29 cellular contexts compared by ENCODE assay signal in the genomic region with DNA sequence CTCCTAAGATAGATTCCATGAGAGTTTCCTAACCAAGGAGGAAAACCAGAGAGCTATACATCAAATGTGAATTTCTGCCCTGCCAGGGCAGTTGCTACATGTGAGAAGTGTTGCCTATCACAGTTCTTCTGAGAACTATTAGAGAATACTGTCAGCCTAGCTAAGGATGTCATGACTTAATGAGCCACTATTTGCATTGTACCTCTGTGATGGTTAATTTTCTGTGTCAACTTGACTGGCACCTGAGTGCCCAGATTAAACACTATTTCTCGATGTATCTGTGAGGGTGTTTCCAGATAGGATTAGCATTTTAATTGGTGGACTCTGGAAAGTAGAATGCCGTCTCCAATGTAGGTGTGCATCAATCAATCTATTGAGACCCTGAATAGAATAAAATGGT. TPM values are rescaled to one million over a fixed set of nuclear protein-coding genes. Genes with fewer than 3 reads are reported as not detected.
"Had no signal": no experiment of that assay in that cellular context is flagged by ENCODE, and none has a peak within 500 bp of the region (broad histone marks: within the 10 kb centered on the region; RNA-seq: fewer than 3 reads in every experiment).

No MANE protein-coding gene starts in this region.

- FAIRE-seq: urothelium cell line had no signal

- H3K27me3 ChIP-seq: stomach, suprapubic skin, testis, thyroid gland, tibial artery, tibial nerve, transverse colon, upper lobe of left lung, upper lobe of right lung, uterus, vagina had no signal

- H3K36me3 ChIP-seq: stomach, suprapubic skin, thyroid gland, tibial artery, tibial nerve, transverse colon, upper lobe of left lung, upper lobe of right lung, uterus, vagina had no signal

- H3K4me3 ChIP-seq: stomach, suprapubic skin, testis, thoracic aorta, thyroid gland, tibial artery, tibial nerve, transverse colon, upper lobe of left lung, upper lobe of right lung, uterus, vagina had no signal

- H3K27ac ChIP-seq: stomach, suprapubic skin, testis, thoracic aorta, thyroid gland, tibial artery, tibial nerve, transverse colon, upper lobe of left lung, upper lobe of right lung, uterus, vagina had no signal

- DNase-seq: stimulated activated CD4-positive, alpha-beta T cell treated with anti-CD3 and anti-CD28 coated beads, Interleukin-2, amount 100 ng/mL, for 48 hours; stimulated activated CD4-positive, alpha-beta T cell treated with anti-CD3 and anti-CD28 coated beads, Interleukin-4, amount 100 ng/mL, for 1 hour; stimulated activated CD4-positive, alpha-beta T cell treated with anti-CD3 and anti-CD28 coated beads, Interleukin-4, amount 100 ng/mL, for 24 hours; stimulated activated CD4-positive, alpha-beta T cell treated with anti-CD3 and anti-CD28 coated beads, Interleukin-4, amount 100 ng/mL, for 4 hours; stimulated activated CD8-positive, alpha-beta memory T cell treated with anti-CD3 and anti-CD28 coated beads, Interleukin-4, amount 100 ng/mL, for 48 hours; stimulated activated naive B cell treated with anti-CD40 and anti-IgM and Interleukin-4, amounts not matched to agents 10 μg/mL and 1 μg/mL and 100 μg/mL, for 72 hours; stimulated activated naive CD4-positive, alpha-beta T cell; stimulated activated naive CD4-positive, alpha-beta T cell treated with Interleukin-2 at 50 U/mL for 16 hours; stimulated activated naive CD8-positive, alpha-beta T cell treated with anti-CD3 and anti-CD28 coated beads, Interleukin-15, amount 100 ng/mL, for 72 hours; stimulated activated naive CD8-positive, alpha-beta T cell treated with anti-CD3 and anti-CD28 coated beads, Interleukin-15, Interleukin-2, amounts not matched to agents 100 U/mL and 50 U/mL, for 24 hours; stomach; substantia nigra; testis; thyroid gland; tibial artery; transverse colon; trophoblast cell; upper lobe of left lung; upper lobe of right lung; uterus had no signal

- H3K9me3 ChIP-seq: stomach, suprapubic skin, testis, thoracic aorta, thyroid gland, tibial artery, upper lobe of left lung, uterus, vagina had no signal

- H3K4me1 ChIP-seq: suprapubic skin, thyroid gland, tibial artery, transverse colon, upper lobe of left lung, upper lobe of right lung, uterus, vagina had no signal

RNA-seq across cellular contexts. Expression of a gene that starts 1.7 kb away (rescaled TPM):
- total RNA-seq: temporal lobe, thoracic aorta, thyroid gland, tibial nerve, transverse colon, upper lobe of right lung, urinary bladder, uterus had no signal

RNA-seq across cellular contexts. Expression of a gene that starts 10.6 kb away (rescaled TPM):
- total RNA-seq: stomach, subcutaneous adipose tissue, suprapubic skin, temporal lobe, testis, thoracic aorta, thyroid gland, tibial nerve, transverse colon, upper lobe of left lung, upper lobe of right lung, ureter, urinary bladder, uterus, vagina had no signal
- polyA plus RNA-seq: stomach, urinary bladder had no signal

RNA-seq across cellular contexts. Expression of a gene that starts 22.6 kb away (rescaled TPM):
- total RNA-seq: subcutaneous adipose tissue, suprapubic skin, temporal lobe, thyroid gland, tibial nerve, transverse colon, upper lobe of left lung, upper lobe of right lung, ureter, urinary bladder, uterus, vagina had no signal
- polyA plus RNA-seq: urinary bladder had no signal
